Comparison of ENCODE assay signal across 2 cellular contexts in the genomic region with DNA sequence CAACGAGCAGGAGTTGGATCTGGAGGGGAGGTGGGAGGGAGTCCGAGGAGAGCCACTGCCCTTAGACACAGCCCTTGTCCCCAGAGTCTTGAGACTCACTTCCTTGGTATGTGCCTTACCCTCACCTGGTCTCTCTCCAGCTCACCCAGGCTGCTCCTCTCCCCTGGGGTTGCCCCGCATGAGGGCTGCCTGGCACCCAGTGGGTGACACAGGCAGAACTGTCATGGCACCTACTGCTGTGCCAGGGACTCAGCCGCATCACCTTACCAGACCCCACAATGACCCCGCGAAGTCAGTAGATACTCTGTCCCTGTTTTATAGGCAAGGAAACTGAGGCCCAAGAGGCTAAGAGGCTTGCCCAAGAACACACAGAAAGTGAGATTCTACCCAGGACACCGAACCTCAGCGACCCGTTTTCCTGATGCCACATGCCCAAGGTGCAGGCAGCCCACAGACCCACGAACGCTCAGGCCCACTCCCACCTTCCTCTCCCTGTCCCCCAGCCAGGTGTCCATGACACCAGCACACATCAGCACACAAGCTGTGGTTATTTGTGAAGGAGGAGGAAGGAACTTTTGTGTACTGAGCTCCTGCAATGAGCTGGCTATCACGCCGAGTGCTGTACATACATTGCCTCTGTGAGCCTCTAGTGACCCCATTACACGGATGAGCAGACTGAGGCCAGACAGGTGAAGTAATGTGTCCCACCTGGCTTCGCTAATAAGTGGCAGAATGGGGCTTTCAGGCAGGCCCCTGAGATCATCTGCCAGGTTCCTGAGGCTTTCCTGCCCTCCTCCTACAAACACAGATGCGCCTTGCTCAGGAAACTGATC.
A peak's percentile ranks its signal among the peaks of the same experiment; 100 is the strongest.
TF ChIP-seq lines count a peak whose summit lies in the region.

No MANE protein-coding gene starts in this region.

TF ChIP-seq in K562, 482 proteins besides CTCF, POLR2A, EP300 and RAD21:
- TF ChIP-seq HEY1 (CRISPR knock-in tag; IDR thresholded peaks at IDR 0.05; ENCODE audit: borderline replicate concordance) (no peak), BACH1 (tag; IDR thresholded peaks at IDR 0.05) (no peak), TAL1 (IDR thresholded peaks at IDR 0.05) (no peak), TEAD4 (IDR thresholded peaks at IDR 0.05; ENCODE audit: low read length) (no peak), TEAD4 (CRISPR knock-in tag; IDR thresholded peaks at IDR 0.05; ENCODE audit: borderline replicate concordance) (no peak), RBM25 (IDR thresholded peaks at IDR 0.05; ENCODE audit: low read depth, low read length, severe bottlenecking) (peak; percentile 80), BCOR (IDR thresholded peaks at IDR 0.05) (peak; percentile 64)
- TF ChIP-seq, protein P1, sequence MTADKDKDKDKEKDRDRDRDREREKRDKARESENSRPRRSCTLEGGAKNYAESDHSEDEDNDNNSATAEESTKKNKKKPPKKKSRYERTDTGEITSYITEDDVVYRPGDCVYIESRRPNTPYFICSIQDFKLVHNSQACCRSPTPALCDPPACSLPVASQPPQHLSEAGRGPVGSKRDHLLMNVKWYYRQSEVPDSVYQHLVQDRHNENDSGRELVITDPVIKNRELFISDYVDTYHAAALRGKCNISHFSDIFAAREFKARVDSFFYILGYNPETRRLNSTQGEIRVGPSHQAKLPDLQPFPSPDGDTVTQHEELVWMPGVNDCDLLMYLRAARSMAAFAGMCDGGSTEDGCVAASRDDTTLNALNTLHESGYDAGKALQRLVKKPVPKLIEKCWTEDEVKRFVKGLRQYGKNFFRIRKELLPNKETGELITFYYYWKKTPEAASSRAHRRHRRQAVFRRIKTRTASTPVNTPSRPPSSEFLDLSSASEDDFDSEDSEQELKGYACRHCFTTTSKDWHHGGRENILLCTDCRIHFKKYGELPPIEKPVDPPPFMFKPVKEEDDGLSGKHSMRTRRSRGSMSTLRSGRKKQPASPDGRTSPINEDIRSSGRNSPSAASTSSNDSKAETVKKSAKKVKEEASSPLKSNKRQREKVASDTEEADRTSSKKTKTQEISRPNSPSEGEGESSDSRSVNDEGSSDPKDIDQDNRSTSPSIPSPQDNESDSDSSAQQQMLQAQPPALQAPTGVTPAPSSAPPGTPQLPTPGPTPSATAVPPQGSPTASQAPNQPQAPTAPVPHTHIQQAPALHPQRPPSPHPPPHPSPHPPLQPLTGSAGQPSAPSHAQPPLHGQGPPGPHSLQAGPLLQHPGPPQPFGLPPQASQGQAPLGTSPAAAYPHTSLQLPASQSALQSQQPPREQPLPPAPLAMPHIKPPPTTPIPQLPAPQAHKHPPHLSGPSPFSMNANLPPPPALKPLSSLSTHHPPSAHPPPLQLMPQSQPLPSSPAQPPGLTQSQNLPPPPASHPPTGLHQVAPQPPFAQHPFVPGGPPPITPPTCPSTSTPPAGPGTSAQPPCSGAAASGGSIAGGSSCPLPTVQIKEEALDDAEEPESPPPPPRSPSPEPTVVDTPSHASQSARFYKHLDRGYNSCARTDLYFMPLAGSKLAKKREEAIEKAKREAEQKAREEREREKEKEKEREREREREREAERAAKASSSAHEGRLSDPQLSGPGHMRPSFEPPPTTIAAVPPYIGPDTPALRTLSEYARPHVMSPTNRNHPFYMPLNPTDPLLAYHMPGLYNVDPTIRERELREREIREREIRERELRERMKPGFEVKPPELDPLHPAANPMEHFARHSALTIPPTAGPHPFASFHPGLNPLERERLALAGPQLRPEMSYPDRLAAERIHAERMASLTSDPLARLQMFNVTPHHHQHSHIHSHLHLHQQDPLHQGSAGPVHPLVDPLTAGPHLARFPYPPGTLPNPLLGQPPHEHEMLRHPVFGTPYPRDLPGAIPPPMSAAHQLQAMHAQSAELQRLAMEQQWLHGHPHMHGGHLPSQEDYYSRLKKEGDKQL (CRISPR knock-in tag; IDR thresholded peaks at IDR 0.05; ENCODE audit: borderline replicate concordance), result no peak

TF ChIP-seq in HepG2, 621 proteins besides CTCF, POLR2A, EP300 and RAD21:
- TF ChIP-seq, protein P2, sequence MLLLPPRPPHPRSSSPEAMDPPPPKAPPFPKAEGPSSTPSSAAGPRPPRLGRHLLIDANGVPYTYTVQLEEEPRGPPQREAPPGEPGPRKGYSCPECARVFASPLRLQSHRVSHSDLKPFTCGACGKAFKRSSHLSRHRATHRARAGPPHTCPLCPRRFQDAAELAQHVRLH (CRISPR knock-in tag; IDR thresholded peaks at IDR 0.05; ENCODE audit: borderline replicate concordance, low read depth), result no peak
- TF ChIP-seq ZNF557 (CRISPR knock-in tag; IDR thresholded peaks at IDR 0.05) (no peak), ZNF629 (CRISPR knock-in tag; conservative IDR thresholded peaks at IDR 0.05) (peak; percentile 90)
